ENCODE assay signal across 12 cellular contexts in genomic region chr3:66047321-66048050, GRCh38. TPM values are rescaled to one million over a fixed set of nuclear protein-coding genes. Genes with fewer than 3 reads are reported as not detected.
DNase-seq lines count a peak whose midpoint lies in the region; ATAC-seq and TF ChIP-seq lines count a peak whose summit lies in the region.
"Had no signal": no experiment of that assay in that cellular context is flagged by ENCODE, and none has a peak within 500 bp of the region (broad histone marks: within the 10 kb centered on the region; RNA-seq: fewer than 3 reads in every experiment).

No MANE protein-coding gene starts in this region.

- no peaks in the 10 kb centered on the region for H3K9me2 ChIP-seq in GM23248 (ENCODE audit: insufficient read depth)

- peaks cover 25% of the 10 kb centered on the region for H3F3A ChIP-seq in GM23248 (ENCODE audit: insufficient read depth)

- no peaks in the 10 kb centered on the region for H3K79me2 ChIP-seq in GM23248 (ENCODE audit: insufficient read depth)

- H3K27me3 Mint-ChIP-seq in nephron progenitor cell (ENCODE audit: low read depth, poor library complexity) = peaks cover 8% of the 10 kb centered on the region
- peaks cover 38% of the 10 kb centered on the region for H3K27me3 Mint-ChIP-seq in CD4-positive, alpha-beta T cell

- WGBS in GM23248 (ENCODE audit: low coverage in 1 of 2, low lambda C conversion rate in 2 of 2, missing lambda C conversion rate in 2 of 2), 2 experiments = 8 to 9% methylated on average over 6 of the region's 6 CpGs
- WGBS in adrenal gland, 4 donors = 15 to 31% (median 27%) methylated on average over 6 of the region's 6 CpGs
- 48 to 65% (median 56%) methylated on average over 6 of the region's 6 CpGs for WGBS in spleen, 5 donors

- TF ChIP-seq POLR2A in adrenal gland (IDR thresholded peaks at IDR 0.05) (no peak), spleen (IDR thresholded peaks at IDR 0.05) (no peak)

- ATAC-seq in GM19351 (IDR thresholded peaks at IDR 0.05; ENCODE audit: unreplicated experiment) = no peak
- no peak for ATAC-seq in CD4-positive, alpha-beta T cell (ENCODE audit: poor library complexity)

- H3K4me2 ChIP-seq in GM23248 (ENCODE audit: unreplicated experiment) = peak overlapping the region; percentile 66

- H3K36me3 Mint-ChIP-seq in nephron progenitor cell (ENCODE audit: low read depth) = no peaks in the 10 kb centered on the region
- H3K36me3 Mint-ChIP-seq in CD4-positive, alpha-beta T cell (ENCODE audit: low read depth) = no peaks in the 10 kb centered on the region

- no peak overlapping the region for H3K27ac Mint-ChIP-seq in nephron progenitor cell
- H3K27ac Mint-ChIP-seq in CD4-positive, alpha-beta T cell = no peak overlapping the region
- H3K27ac Mint-ChIP-seq: activated naive CD4-positive, alpha-beta T cell treated with anti-CD3 and anti-CD28 coated beads for 36 hours had no signal

- no peak overlapping the region for H2AFZ ChIP-seq in GM23248

- H3K27me3 ChIP-seq in GM23248 (replicated peaks; ENCODE audit: insufficient read depth) = no peaks in the 10 kb centered on the region
- no peaks in the 10 kb centered on the region for H3K27me3 ChIP-seq in adrenal gland
- no peaks in the 10 kb centered on the region for H3K27me3 ChIP-seq in left ventricle myocardium inferior (ENCODE audit: low read depth)
- no peaks in the 10 kb centered on the region for H3K27me3 ChIP-seq in spleen (replicated peaks in 1 of 7)
- no peaks in the 10 kb centered on the region for H3K27me3 ChIP-seq in CD4-positive, alpha-beta T cell (ENCODE audit: control insufficient read depth, insufficient read depth, low read length)

- peaks cover 27% of the 10 kb centered on the region for H3K4me1 ChIP-seq in GM23248 (ENCODE audit: insufficient read depth)
- peaks cover 7 to 13% of the 10 kb centered on the region in 2 donors for H3K4me1 ChIP-seq in adrenal gland (replicated peaks in 1 of 2)
- peaks cover 16% of the 10 kb centered on the region for H3K4me1 ChIP-seq in left ventricle myocardium inferior
- peaks cover 0 to 14% (median 3%) of the 10 kb centered on the region in 6 donors for H3K4me1 ChIP-seq in spleen

- POLR2A ChIA-PET in CD4-positive, alpha-beta T cell (lab: Charles Lee) = no interaction called here

- H3K27ac ChIP-seq in GM23248 = peak overlapping the region; percentile 51
- peak overlapping the region in 2 of 5 donors; percentile 3 to 51 for H3K27ac ChIP-seq in adrenal gland
- peak overlapping the region; percentile 11 for H3K27ac ChIP-seq in left ventricle myocardium inferior (replicated peaks)
- peak overlapping the region in 5 of 8 donors; percentile 19 to 67 (median 27) for H3K27ac ChIP-seq in spleen
- H3K27ac ChIP-seq in CD4-positive, alpha-beta T cell (ENCODE audit: low read depth, low read length) = no peak overlapping the region

- DNase-seq in GM23248 (peak; percentile 95), adrenal gland (peak in 6 of 7 donors; percentile 47 to 82 (median 56)), left ventricle myocardium inferior (no peak), spleen (no peak), nephron progenitor cell (no peak), NCI-H2227 (lab: John Stamatoyannopoulos, UW; ENCODE audit: unreplicated experiment) (no peak)
- no peak for DNase-seq in CD4-positive, alpha-beta T cell
- DNase-seq: activated naive CD4-positive, alpha-beta T cell treated with anti-CD3 and anti-CD28 coated beads for 36 hours; DMS53; KG1; NCI-H446 treated with DMSO at 0.1 percent for 48 hours had no signal

- H4K20me1 ChIP-seq in GM23248 (ENCODE audit: insufficient read depth) = no peaks in the 10 kb centered on the region

- H3K9me3 Mint-ChIP-seq in nephron progenitor cell = peaks cover 4% of the 10 kb centered on the region
- H3K9me3 Mint-ChIP-seq in CD4-positive, alpha-beta T cell = peaks cover 4% of the 10 kb centered on the region
- H3K9me3 Mint-ChIP-seq: activated naive CD4-positive, alpha-beta T cell treated with anti-CD3 and anti-CD28 coated beads for 36 hours had no signal

- no peak overlapping the region for H3K4me3 Mint-ChIP-seq in nephron progenitor cell
- no peak overlapping the region for H3K4me3 Mint-ChIP-seq in CD4-positive, alpha-beta T cell
- H3K4me3 Mint-ChIP-seq: activated naive CD4-positive, alpha-beta T cell treated with anti-CD3 and anti-CD28 coated beads for 36 hours had no signal

- H3K4me1 Mint-ChIP-seq in nephron progenitor cell = peaks cover 10% of the 10 kb centered on the region
- no peaks in the 10 kb centered on the region for H3K4me1 Mint-ChIP-seq in CD4-positive, alpha-beta T cell (ENCODE audit: low read depth)

- in situ Hi-C loops in GM23248 (cut with MboI) = no loop called here

- H3K36me3 ChIP-seq in GM23248 (ENCODE audit: low read depth) = no peaks in the 10 kb centered on the region
- no peaks in the 10 kb centered on the region for H3K36me3 ChIP-seq in adrenal gland (replicated peaks in 1 of 2)
- no peaks in the 10 kb centered on the region for H3K36me3 ChIP-seq in left ventricle myocardium inferior
- H3K36me3 ChIP-seq in spleen = no peaks in the 10 kb centered on the region

- no peaks in the 10 kb centered on the region for H3K9me3 ChIP-seq in GM23248 (ENCODE audit: low read depth)
- no peaks in the 10 kb centered on the region for H3K9me3 ChIP-seq in adrenal gland (replicated peaks in 1 of 3)
- no peaks in the 10 kb centered on the region for H3K9me3 ChIP-seq in left ventricle myocardium inferior (replicated peaks)
- H3K9me3 ChIP-seq in spleen = no peaks in the 10 kb centered on the region
- H3K9me3 ChIP-seq in CD4-positive, alpha-beta T cell (ENCODE audit: control insufficient read depth, low read length) = no peaks in the 10 kb centered on the region

- H3K4me3 ChIP-seq in GM23248 (peak overlapping the region; percentile 24), adrenal gland (peak overlapping the region in 1 of 4 donors; percentile 10), left ventricle myocardium inferior (no peak overlapping the region), spleen (no peak overlapping the region)

- CTCF ChIA-PET in CD4-positive, alpha-beta T cell (lab: Charles Lee) = no interaction called here

- TF ChIP-seq CTCF in adrenal gland (IDR thresholded peaks at IDR 0.05) = no peak
- no peak for TF ChIP-seq CTCF in left ventricle myocardium inferior (IDR thresholded peaks at IDR 0.05; ENCODE audit: borderline replicate concordance)
- TF ChIP-seq CTCF in spleen (IDR thresholded peaks at IDR 0.05 in 8 of 11, conservative IDR thresholded peaks at IDR 0.05 in 3 of 11) = no peak
- TF ChIP-seq CTCF in nephron progenitor cell (IDR thresholded peaks at IDR 0.05) = no peak
- no peak for TF ChIP-seq CTCF in CD4-positive, alpha-beta T cell (IDR thresholded peaks at IDR 0.05)

- intact Hi-C loops in adrenal gland (cut with DNase I) = loop anchor here in 1 of 2 donors (10.0 kb wide), 1 partner anchor 263 kb away; no protein-coding TSS in a partner anchor
- intact Hi-C loops in left ventricle myocardium inferior (cut with micrococcal nuclease) = no loop called here
- intact Hi-C loops in spleen (cut with DNase I; ENCODE audit: low total_unique reads) = no loop called here
- intact Hi-C loops in CD4-positive, alpha-beta T cell (cut with DNase I, micrococcal nuclease) = no loop called here

- no peak overlapping the region for H3K9ac ChIP-seq in GM23248

RNA-seq across cellular contexts. Expression of gene MAGI1, which starts 8.8 kb away (rescaled TPM):
- 13.8 and 34.1 TPM in 2 replicates for total RNA-seq in GM23248 (2014; rRNA removed; shearing (Covaris generic))
- 5.8 and 7.3 TPM in 2 replicates for polyA plus RNA-seq in GM23248 (2016; fragmentation: Nextera tagmentation; extraction: Ambion mirVana)
- total RNA-seq in adrenal gland = 10 to 100 TPM in 7 of 8 donors, 1 to 10 TPM in 1; 9.5 to 31.6 (median 20.9) TPM
- 10 to 100 TPM in 1 of 3 donors, 1 to 10 TPM in 2; 4.8 to 13.7 (median 7.9) TPM for polyA plus RNA-seq in adrenal gland
- total RNA-seq in left ventricle myocardium inferior = 36.6 TPM
- 100 to 1,000 TPM in 1 of 7 donors, 10 to 100 TPM in 6; 43.1 to 104 (median 88.9) TPM for total RNA-seq in spleen
- 10 to 100 TPM in 1 of 3 donors, 1 to 10 TPM in 2; 3.5 to 16.1 (median 7.8) TPM for polyA plus RNA-seq in spleen
- total RNA-seq in CD4-positive, alpha-beta T cell = not detected
- total RNA-seq: activated naive CD4-positive, alpha-beta T cell treated with anti-CD3 and anti-CD28 coated beads for 36 hours had no signal

Comparison
In these comparisons a context has a peak if more than half of its experiments do, and no peak if none do; other contexts are left out.
1. DNase-seq: peak in GM23248 (single experiment) and adrenal gland (6 of 7); none in left ventricle myocardium inferior (single experiment), spleen (single experiment), nephron progenitor cell (single experiment), CD4-positive, alpha-beta T cell (0 of 10) and NCI-H2227 (single experiment).
2. RNA of gene MAGI1, which starts 8.8 kb away (total RNA-seq): 43.1 to 104 TPM in spleen, 36.6 TPM in left ventricle myocardium inferior (single experiment), 9.5 to 31.6 TPM in adrenal gland and 13.8 to 34.1 TPM in GM23248; not detected in CD4-positive, alpha-beta T cell; every median in the first group is over 4 times any median in the second.